ENCODE assay signal across 21 cellular contexts in the genomic region with DNA sequence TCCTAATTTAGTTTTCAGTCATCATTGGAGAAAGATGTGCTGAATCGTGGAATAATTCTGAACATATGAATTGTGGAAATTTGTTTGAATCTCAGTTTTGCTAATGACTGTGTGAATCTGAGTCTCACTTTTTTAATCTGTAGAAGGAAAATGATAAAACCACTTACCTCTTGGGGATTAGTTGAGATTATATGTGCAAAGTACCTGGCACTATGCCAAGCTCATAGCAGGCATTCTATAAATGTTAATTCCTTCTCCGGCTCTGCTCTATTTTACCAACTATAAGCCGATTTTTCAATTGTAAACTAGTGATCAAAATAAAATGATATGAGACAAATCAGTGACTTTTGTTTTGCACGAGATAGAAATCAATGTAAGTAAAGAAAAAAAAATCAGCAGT.
DNase-seq lines count a peak whose midpoint lies in the region; ATAC-seq, FAIRE-seq and TF ChIP-seq lines count a peak whose summit lies in the region.
"Had no signal": no experiment of that assay in that cellular context is flagged by ENCODE, and none has a peak within 500 bp of the region (broad histone marks: within the 10 kb centered on the region; RNA-seq: fewer than 3 reads in every experiment).

No MANE protein-coding gene starts in this region.

- no peak overlapping the region for H3K9ac ChIP-seq in K562 (ENCODE audit: insufficient read depth in 1 of 2, low read depth in 2 of 2, low read length in 2 of 2)
- no peak overlapping the region for H3K9ac ChIP-seq in neural progenitor cell
- H3K9ac ChIP-seq: BLaER1 treated with 17β-estradiol and CSF1 and Interleukin-3, amounts not matched to agents 10 nM and 100 nM had no signal

- no peak for TF ChIP-seq POLR2A in K562 (conservative IDR thresholded peaks at IDR 0.05)

- DNase-seq in cardiac muscle cell (ENCODE audit: low read depth in 1 of 2, low spot score in 1 of 2) = peak; percentile 21 to 38
- no peak for DNase-seq in left ventricle myocardium superior
- peak; percentile 34 for DNase-seq in NCI-H1048 (lab: John Stamatoyannopoulos, UW)
- DNase-seq in K562 (ENCODE audit: extremely low read depth in 1 of 4, low spot score in 3 of 4) = no peak
- DNase-seq in neural progenitor cell (ENCODE audit: low spot score) = no peak
- DNase-seq in cerebellar cortex (ENCODE audit: low spot score) = no peak
- DNase-seq in NCI-H187 treated with DMSO at 0.1 percent for 48 hours (lab: John Stamatoyannopoulos, UW) = no peak
- DNase-seq: CD8-positive, alpha-beta T cell; DMS79 treated with DMSO at 0.1 percent for 48 hours; H9; NCI-H187; NCI-H2171; NCI-H446; PC-3; RPMI8226; SHP77 treated with DMSO at 0.1 percent for 48 hours; T-cell had no signal

- peaks cover 42% of the 10 kb centered on the region for H3K4me1 Mint-ChIP-seq in neural progenitor cell
- H3K4me1 Mint-ChIP-seq: T-cell had no signal

- TF ChIP-seq CTCF in cardiac muscle cell (IDR thresholded peaks at IDR 0.05; ENCODE audit: low read depth, low read length) (no peak), K562 (IDR thresholded peaks at IDR 0.05 in 2 of 3, conservative IDR thresholded peaks at IDR 0.05 in 1 of 3; ENCODE audit: insufficient read depth in 2 of 3, low read depth in 1 of 3, low read length in 3 of 3) (no peak), neural progenitor cell (IDR thresholded peaks at IDR 0.05) (no peak)

- intact Hi-C loops in left ventricle myocardium superior (cut with micrococcal nuclease) (no loop called here), K562 (cut with micrococcal nuclease) (no loop called here)

- H3K4me1 ChIP-seq in cardiac muscle cell (ENCODE audit: low read depth) = no peaks in the 10 kb centered on the region
- no peaks in the 10 kb centered on the region for H3K4me1 ChIP-seq in K562 (replicated peaks in 1 of 2; ENCODE audit: control insufficient read depth in 2 of 2, insufficient read depth in 2 of 2, low read length in 2 of 2)
- H3K4me1 ChIP-seq in neural progenitor cell = peaks cover 56% of the 10 kb centered on the region
- H3K4me1 ChIP-seq: A549 had no signal

- H3K79me2 ChIP-seq in K562 (ENCODE audit: control insufficient read depth, insufficient read depth, low read length) = no peaks in the 10 kb centered on the region
- no peaks in the 10 kb centered on the region for H3K79me2 ChIP-seq in neural progenitor cell (ENCODE audit: low read depth)

- H3K4me3 Mint-ChIP-seq in neural progenitor cell = no peak overlapping the region
- H3K4me3 Mint-ChIP-seq: CD8-positive, alpha-beta T cell; H9; T-cell had no signal

- H4K20me1 ChIP-seq in K562 (replicated peaks; ENCODE audit: control insufficient read depth, insufficient read depth, low read length) (no peaks in the 10 kb centered on the region), neural progenitor cell (ENCODE audit: low read depth) (no peaks in the 10 kb centered on the region)
- H4K20me1 ChIP-seq: BLaER1 treated with 17β-estradiol and CSF1 and Interleukin-3, amounts not matched to agents 10 nM and 100 nM had no signal

- no peak for FAIRE-seq in K562 (lab: Jason Lieb, UNC)
- FAIRE-seq: A549 had no signal

- CTCF ChIA-PET in K562 (lab: Yijun Ruan, JAX; ENCODE audit: low intra/inter-chr PET ratio) = no interaction called here

- H3K27me3 Mint-ChIP-seq in neural progenitor cell (ENCODE audit: insufficient read depth, low read depth) = peaks cover 2% of the 10 kb centered on the region

- H3K9me3 Mint-ChIP-seq in neural progenitor cell = peaks cover 2% of the 10 kb centered on the region
- H3K9me3 Mint-ChIP-seq: CD8-positive, alpha-beta T cell; H9; T-cell had no signal

- TF ChIP-seq EP300 in K562 (IDR thresholded peaks at IDR 0.05; ENCODE audit: low read length) = no peak

- no peaks in the 10 kb centered on the region for H3K9me3 ChIP-seq in cardiac muscle cell (ENCODE audit: low read depth)
- H3K9me3 ChIP-seq in K562 (replicated peaks; ENCODE audit: control insufficient read depth, insufficient read depth, low read depth, low read length) = no peaks in the 10 kb centered on the region
- H3K9me3 ChIP-seq in neural progenitor cell (ENCODE audit: low read depth) = no peaks in the 10 kb centered on the region
- H3K9me3 ChIP-seq: A549; BLaER1 treated with 17β-estradiol and CSF1 and Interleukin-3, amounts not matched to agents 10 nM and 100 nM had no signal

- H2AFZ ChIP-seq in K562 (ENCODE audit: low read depth, low read length) (no peak overlapping the region), neural progenitor cell (replicated peaks) (no peak overlapping the region)

- no TSS peak for BruUV-seq in K562 (replicated peaks; lab: Mats Ljungman, UMichigan)

- H3K4me3 ChIP-seq in cardiac muscle cell = no peak overlapping the region
- no peak overlapping the region for H3K4me3 ChIP-seq in K562
- no peak overlapping the region for H3K4me3 ChIP-seq in neural progenitor cell
- H3K4me3 ChIP-seq: A549; BLaER1 treated with 17β-estradiol and CSF1 and Interleukin-3, amounts not matched to agents 10 nM and 100 nM had no signal

- POLR2A ChIA-PET in K562 (lab: Yijun Ruan, JAX) = no interaction called here

- H3K27ac ChIP-seq in cardiac muscle cell (no peak overlapping the region), K562 (ENCODE audit: extremely low read depth, low read depth, low read length) (no peak overlapping the region), neural progenitor cell (peak overlapping the region; percentile 76)
- H3K27ac ChIP-seq: A549; BLaER1 treated with 17β-estradiol and CSF1 and Interleukin-3, amounts not matched to agents 10 nM and 100 nM had no signal

- WGBS in K562 (ENCODE audit: insufficient coverage, low coverage, missing lambda C conversion rate) = 3% methylated on average over 4 of the region's 4 CpGs

- H3K36me3 ChIP-seq in cardiac muscle cell = no peaks in the 10 kb centered on the region
- H3K36me3 ChIP-seq in K562 (ENCODE audit: control insufficient read depth, insufficient read depth, low read length) = no peaks in the 10 kb centered on the region
- peaks cover 4% of the 10 kb centered on the region for H3K36me3 ChIP-seq in neural progenitor cell
- H3K36me3 ChIP-seq: BLaER1 treated with 17β-estradiol and CSF1 and Interleukin-3, amounts not matched to agents 10 nM and 100 nM had no signal

- H3K27ac Mint-ChIP-seq in neural progenitor cell = peak overlapping the region; percentile 53
- H3K27ac Mint-ChIP-seq: CD8-positive, alpha-beta T cell; T-cell had no signal

- H3K9me1 ChIP-seq in K562 (ENCODE audit: control insufficient read depth, insufficient read depth, low read length) = no peaks in the 10 kb centered on the region

- no peak for ATAC-seq in left ventricle myocardium superior
- no peak for ATAC-seq in K562
- ATAC-seq in HG02885 (IDR thresholded peaks at IDR 0.05; ENCODE audit: poor library complexity, unreplicated experiment) = no peak
- ATAC-seq: A549; CD8-positive, alpha-beta T cell; PC-3; SK-N-SH treated with all-trans-retinoic acid at 6 μM for 48 hours; T-cell had no signal

- in situ Hi-C loops in K562 (cut with MboI) = no loop called here

- H3K27me3 ChIP-seq in cardiac muscle cell (no peaks in the 10 kb centered on the region), K562 (ENCODE audit: control insufficient read depth in 2 of 2, insufficient read depth in 2 of 2, low read length in 2 of 2) (no peaks in the 10 kb centered on the region; a peak in 1 of 5 replicates), neural progenitor cell (no peaks in the 10 kb centered on the region)
- H3K27me3 ChIP-seq: BLaER1 treated with 17β-estradiol and CSF1 and Interleukin-3, amounts not matched to agents 10 nM and 100 nM had no signal

- H3K4me2 ChIP-seq in K562 (ENCODE audit: insufficient read depth, low read length) (no peak overlapping the region), neural progenitor cell (peak overlapping the region; percentile 72)
- H3K4me2 ChIP-seq: A549; BLaER1 treated with 17β-estradiol and CSF1 and Interleukin-3, amounts not matched to agents 10 nM and 100 nM had no signal

- peaks cover 28% of the 10 kb centered on the region for H3K36me3 Mint-ChIP-seq in neural progenitor cell
- H3K36me3 Mint-ChIP-seq: CD8-positive, alpha-beta T cell; T-cell had no signal

- H3F3A ChIP-seq in neural progenitor cell (ENCODE audit: low read depth) = peaks cover 41% of the 10 kb centered on the region

- TF ChIP-seq RAD21 in K562 (CRISPR knock-in tag; conservative IDR thresholded peaks at IDR 0.05 in 1 of 2, IDR thresholded peaks at IDR 0.05 in 1 of 2) = no peak

TF ChIP-seq in K562, 482 proteins besides CTCF, POLR2A, EP300 and RAD21:
- TF ChIP-seq NFIX (CRISPR knock-in tag; IDR thresholded peaks at IDR 0.05; ENCODE audit: low read depth) = peak; percentile 73
- no peak for TF ChIP-seq RBM39 (optimal IDR thresholded peaks at IDR 0.05; ENCODE audit: low read depth, low read length)
- TF ChIP-seq NFIC (IDR thresholded peaks at IDR 0.05) = peak; percentile 89

Comparison
In these comparisons a context has a peak if more than half of its experiments do, and no peak if none do; other contexts are left out.
1. DNase-seq: peak in cardiac muscle cell (2 of 2) and NCI-H1048 (single experiment); none in left ventricle myocardium superior (single experiment), K562 (0 of 4), neural progenitor cell (single experiment), cerebellar cortex (single experiment) and NCI-H187 treated with DMSO at 0.1 percent for 48 hours (single experiment).